Comparison of ENCODE assay signal across 8 cellular contexts in genomic region chr2:86563650-86564061, GRCh38. TPM values are rescaled to one million over a fixed set of nuclear protein-coding genes. Genes with fewer than 3 reads are reported as not detected.
A peak's percentile ranks its signal among the peaks of the same experiment; 100 is the strongest.
DNase-seq lines count a peak whose midpoint lies in the region; ATAC-seq and TF ChIP-seq lines count a peak whose summit lies in the region.

No MANE protein-coding gene starts in this region.

- H3K4me2 ChIP-seq in SK-N-SH: peak overlapping the region; percentile 84; the same call in 1 of the 2 replicates

- TF ChIP-seq POLR2A in esophagus squamous epithelium (IDR thresholded peaks at IDR 0.05): no peak

- peak overlapping the region; percentile 97; the same call in 1 of the 2 replicates for H2AFZ ChIP-seq in SK-N-SH (ENCODE audit: low read depth)

- DNase-seq in SK-N-SH (no peak), esophagus squamous epithelium (lab: John Stamatoyannopoulos, UW) (no peak), SHP77 treated with DMSO at 0.1 percent for 48 hours (lab: John Stamatoyannopoulos, UW) (no peak), SIG-M5 treated with dmso at 0.1 percent for 504 hours (lab: John Stamatoyannopoulos, UW; ENCODE audit: unreplicated experiment) (no peak), foreskin melanocyte (no peak)
- no peak for DNase-seq in effector CD4-positive, alpha-beta T cell

- no peaks in the 10 kb centered on the region for H3K27me3 ChIP-seq in SK-N-SH (ENCODE audit: insufficient read depth)
- no peaks in the 10 kb centered on the region for H3K27me3 ChIP-seq in esophagus squamous epithelium
- no peaks in the 10 kb centered on the region for H3K27me3 ChIP-seq in rectal smooth muscle tissue (ENCODE audit: control insufficient read depth, insufficient read depth, low read length)

- no peaks in the 10 kb centered on the region for H3F3A ChIP-seq in SK-N-SH (replicated peaks; ENCODE audit: insufficient read depth)

- H4K20me1 ChIP-seq in SK-N-SH (ENCODE audit: insufficient read depth): no peaks in the 10 kb centered on the region

- H3K4me1 ChIP-seq in SK-N-SH (ENCODE audit: control insufficient read depth in 1 of 2, insufficient read depth in 2 of 2, low read depth in 1 of 2, low read length in 1 of 2) (peaks cover 0 to 14% of the 10 kb centered on the region in 2 experiments; a peak in 3 of 4 replicates), esophagus squamous epithelium (peaks cover 4 to 32% (median 9%) of the 10 kb centered on the region in 3 donors), rectal smooth muscle tissue (ENCODE audit: control insufficient read depth, insufficient read depth, low read length) (peaks cover 12% of the 10 kb centered on the region)

- H3K4me3 ChIP-seq in SK-N-SH (ENCODE audit: low read depth in 2 of 2, low read length in 1 of 2): peak overlapping the region in 1 of 2 experiments; percentile 92; a peak in 3 of 4 replicates
- H3K4me3 ChIP-seq in esophagus squamous epithelium: peak overlapping the region; percentile 68 to 97 (median 82)
- H3K4me3 ChIP-seq in rectal smooth muscle tissue (ENCODE audit: low read length): peak overlapping the region; percentile 96

- peaks cover 42% of the 10 kb centered on the region for H3K79me2 ChIP-seq in SK-N-SH (ENCODE audit: insufficient read depth)

- H3K36me3 ChIP-seq in SK-N-SH (replicated peaks in 1 of 2; ENCODE audit: control insufficient read depth in 1 of 2, insufficient read depth in 2 of 2, low read length in 1 of 2) (peaks cover 2 to 8% of the 10 kb centered on the region in 2 experiments), esophagus squamous epithelium (no peaks in the 10 kb centered on the region), rectal smooth muscle tissue (ENCODE audit: control insufficient read depth, insufficient read depth, low read length) (no peaks in the 10 kb centered on the region)

- H3K9me2 ChIP-seq in SK-N-SH: no peaks in the 10 kb centered on the region

- H3K9ac ChIP-seq in SK-N-SH: peak overlapping the region; percentile 97; the same call in 1 of the 2 replicates
- no peak overlapping the region for H3K9ac ChIP-seq in rectal smooth muscle tissue (ENCODE audit: low read length)

- no peak for TF ChIP-seq EP300 in SK-N-SH (IDR thresholded peaks at IDR 0.05; ENCODE audit: borderline replicate concordance in 1 of 2, low read depth in 1 of 2, low read length in 1 of 2)

- peak; percentile 3 for ATAC-seq in GM18873 (IDR thresholded peaks at IDR 0.05; ENCODE audit: low FRiP score, unreplicated experiment)

- H3K27ac ChIP-seq in SK-N-SH (ENCODE audit: low read depth in 2 of 2, low read length in 1 of 2) (peak overlapping the region; percentile 95 to 99), esophagus squamous epithelium (peak overlapping the region; percentile 97 to 100 (median 100)), rectal smooth muscle tissue (ENCODE audit: low read depth, low read length) (peak overlapping the region; percentile 100)

- POLR2A ChIA-PET in SK-N-SH (lab: Yijun Ruan, JAX): interaction anchor here (1.4 kb wide), 1 partner anchor 59 kb away, joined by 3 read pairs; no protein-coding TSS in a partner anchor

- 70% methylated on average over 13 of the region's 13 CpGs for WGBS in SK-N-SH (ENCODE audit: low lambda C conversion rate)
- 70 to 76% methylated on average over 13 of the region's 13 CpGs for WGBS in esophagus squamous epithelium, 2 donors

- CTCF ChIA-PET in SK-N-SH (lab: Yijun Ruan, JAX): interaction anchor here (0.9 to 1.3 kb wide), 2 partner anchors 58 to 245 kb away, joined by 3 to 5 read pairs; no protein-coding TSS in a partner anchor

- TF ChIP-seq CTCF in SK-N-SH (IDR thresholded peaks at IDR 0.05) (no peak), esophagus squamous epithelium (IDR thresholded peaks at IDR 0.05) (no peak)

- TF ChIP-seq RAD21 in SK-N-SH (IDR thresholded peaks at IDR 0.05; ENCODE audit: low read length): no peak

- H3K9me3 ChIP-seq in SK-N-SH: no peaks in the 10 kb centered on the region
- H3K9me3 ChIP-seq in esophagus squamous epithelium: no peaks in the 10 kb centered on the region

- intact Hi-C loops in esophagus squamous epithelium (cut with DNase I): no loop called here

TF ChIP-seq in SK-N-SH, 30 proteins besides CTCF, POLR2A, EP300 and RAD21:
- TF ChIP-seq GATA2 (CRISPR knock-in tag; IDR thresholded peaks at IDR 0.05) (0 out of 2 replicates have a peak, but pooled peaks have one; percentile 25), NFIC (IDR thresholded peaks at IDR 0.05; ENCODE audit: borderline replicate concordance) (no peak)

RNA-seq across cellular contexts. Expression of gene CHMP3, which starts 0.4 kb away (rescaled TPM):
- 75.3 and 85.5 TPM in 2 replicates for polyA plus RNA-seq in SK-N-SH (2012; rRNA removed)
- polyA plus RNA-seq in SK-N-SH (2012; cell fraction: cytosol; rRNA removed): 117 and 141 TPM in 2 replicates
- 22.3 and 30.6 TPM in 2 replicates for polyA plus RNA-seq in SK-N-SH (2012; cell fraction: nucleus; rRNA removed)
- 100 to 1,000 TPM in 1 of 4 donors, 10 to 100 TPM in 3; 55.5 to 103 (median 65.5) TPM for total RNA-seq in esophagus squamous epithelium
